2 cellular contexts compared by ENCODE assay signal in the genomic region with DNA sequence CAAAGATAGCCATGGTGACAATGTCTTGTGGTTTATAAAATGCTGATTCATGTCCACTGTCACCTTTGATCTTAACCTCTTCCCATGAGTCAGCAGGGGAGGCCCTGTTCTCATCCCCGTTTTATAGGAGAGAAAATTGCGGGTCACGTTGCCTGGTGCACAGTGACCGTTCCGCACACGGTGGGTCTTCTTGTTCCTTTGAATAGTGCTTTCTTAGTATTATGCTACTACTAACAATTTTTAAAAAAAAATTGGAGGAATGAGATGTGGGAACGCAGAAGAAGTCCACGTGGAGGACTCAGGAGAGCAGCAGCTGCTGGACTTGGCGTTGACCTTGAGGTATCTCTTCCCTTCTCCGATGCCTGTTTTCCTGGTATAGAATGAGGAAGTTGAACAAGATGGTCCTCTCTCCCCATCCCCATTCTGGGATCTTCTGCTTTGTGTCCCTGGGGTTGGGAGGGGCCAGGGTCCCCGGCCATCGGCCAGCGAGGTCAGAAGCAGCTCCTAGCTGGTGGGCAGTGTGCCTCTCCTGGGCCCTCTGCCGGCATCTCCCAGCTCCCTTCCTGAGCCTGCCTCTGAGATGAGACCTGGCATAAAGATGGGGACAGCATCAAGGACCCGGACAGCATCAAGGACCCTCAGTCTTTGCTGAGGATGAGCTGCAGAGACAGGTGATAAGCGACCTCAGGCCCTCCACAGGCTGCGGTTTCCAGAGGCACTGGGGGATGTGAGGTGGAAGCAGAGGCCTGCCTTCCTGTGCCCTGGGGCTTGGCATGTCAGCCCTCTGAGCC.
A peak's percentile ranks its signal among the peaks of the same experiment; 100 is the strongest.
TF ChIP-seq lines count a peak whose summit lies in the region.

No MANE protein-coding gene starts in this region.

TF ChIP-seq in IMR-90, 13 proteins besides CTCF, POLR2A, EP300 and RAD21:
- TF ChIP-seq SMC3 (IDR thresholded peaks at IDR 0.05; ENCODE audit: low read depth, low read length) = no peak
- TF ChIP-seq NFE2L2 (IDR thresholded peaks at IDR 0.05; ENCODE audit: low read depth, low read length) = peak; percentile 77
- no peak for TF ChIP-seq CHD1 (IDR thresholded peaks at IDR 0.05; ENCODE audit: low read depth, low read length)
- no peak for TF ChIP-seq BHLHE40 (IDR thresholded peaks at IDR 0.05; ENCODE audit: low read depth, low read length)
- 0 out of 2 replicates have a peak, but pooled peaks have one; percentile 30 for TF ChIP-seq FOS (IDR thresholded peaks at IDR 0.05; ENCODE audit: low read depth, low read length)
- TF ChIP-seq RFX5 (IDR thresholded peaks at IDR 0.05; ENCODE audit: low read depth, low read length) = no peak
- TF ChIP-seq, protein P1, sequence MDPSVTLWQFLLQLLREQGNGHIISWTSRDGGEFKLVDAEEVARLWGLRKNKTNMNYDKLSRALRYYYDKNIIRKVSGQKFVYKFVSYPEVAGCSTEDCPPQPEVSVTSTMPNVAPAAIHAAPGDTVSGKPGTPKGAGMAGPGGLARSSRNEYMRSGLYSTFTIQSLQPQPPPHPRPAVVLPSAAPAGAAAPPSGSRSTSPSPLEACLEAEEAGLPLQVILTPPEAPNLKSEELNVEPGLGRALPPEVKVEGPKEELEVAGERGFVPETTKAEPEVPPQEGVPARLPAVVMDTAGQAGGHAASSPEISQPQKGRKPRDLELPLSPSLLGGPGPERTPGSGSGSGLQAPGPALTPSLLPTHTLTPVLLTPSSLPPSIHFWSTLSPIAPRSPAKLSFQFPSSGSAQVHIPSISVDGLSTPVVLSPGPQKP (IDR thresholded peaks at IDR 0.05; ENCODE audit: borderline replicate concordance, low read depth, low read length) = no peak
- TF ChIP-seq, protein P2, sequence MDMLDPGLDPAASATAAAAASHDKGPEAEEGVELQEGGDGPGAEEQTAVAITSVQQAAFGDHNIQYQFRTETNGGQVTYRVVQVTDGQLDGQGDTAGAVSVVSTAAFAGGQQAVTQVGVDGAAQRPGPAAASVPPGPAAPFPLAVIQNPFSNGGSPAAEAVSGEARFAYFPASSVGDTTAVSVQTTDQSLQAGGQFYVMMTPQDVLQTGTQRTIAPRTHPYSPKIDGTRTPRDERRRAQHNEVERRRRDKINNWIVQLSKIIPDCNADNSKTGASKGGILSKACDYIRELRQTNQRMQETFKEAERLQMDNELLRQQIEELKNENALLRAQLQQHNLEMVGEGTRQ (IDR thresholded peaks at IDR 0.05; ENCODE audit: low read depth, low read length) = no peak
- TF ChIP-seq MAFK (IDR thresholded peaks at IDR 0.05; ENCODE audit: low read depth, low read length) = peak; percentile 77
- no peak for TF ChIP-seq MXI1 (IDR thresholded peaks at IDR 0.05; ENCODE audit: borderline replicate concordance, low read depth, low read length)

TF ChIP-seq in HepG2, 621 proteins besides CTCF, POLR2A, EP300 and RAD21 (continues in another document):
- TF ChIP-seq ZSCAN12 (CRISPR knock-in tag; IDR thresholded peaks at IDR 0.05) = no peak
- TF ChIP-seq, protein P3, sequence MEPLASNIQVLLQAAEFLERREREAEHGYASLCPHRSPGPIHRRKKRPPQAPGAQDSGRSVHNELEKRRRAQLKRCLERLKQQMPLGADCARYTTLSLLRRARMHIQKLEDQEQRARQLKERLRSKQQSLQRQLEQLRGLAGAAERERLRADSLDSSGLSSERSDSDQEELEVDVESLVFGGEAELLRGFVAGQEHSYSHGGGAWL (CRISPR knock-in tag; IDR thresholded peaks at IDR 0.05) = no peak
- peak; percentile 79 to 92 for TF ChIP-seq NR2F1 (CRISPR knock-in tag; IDR thresholded peaks at IDR 0.05)
- TF ChIP-seq, protein P4, sequence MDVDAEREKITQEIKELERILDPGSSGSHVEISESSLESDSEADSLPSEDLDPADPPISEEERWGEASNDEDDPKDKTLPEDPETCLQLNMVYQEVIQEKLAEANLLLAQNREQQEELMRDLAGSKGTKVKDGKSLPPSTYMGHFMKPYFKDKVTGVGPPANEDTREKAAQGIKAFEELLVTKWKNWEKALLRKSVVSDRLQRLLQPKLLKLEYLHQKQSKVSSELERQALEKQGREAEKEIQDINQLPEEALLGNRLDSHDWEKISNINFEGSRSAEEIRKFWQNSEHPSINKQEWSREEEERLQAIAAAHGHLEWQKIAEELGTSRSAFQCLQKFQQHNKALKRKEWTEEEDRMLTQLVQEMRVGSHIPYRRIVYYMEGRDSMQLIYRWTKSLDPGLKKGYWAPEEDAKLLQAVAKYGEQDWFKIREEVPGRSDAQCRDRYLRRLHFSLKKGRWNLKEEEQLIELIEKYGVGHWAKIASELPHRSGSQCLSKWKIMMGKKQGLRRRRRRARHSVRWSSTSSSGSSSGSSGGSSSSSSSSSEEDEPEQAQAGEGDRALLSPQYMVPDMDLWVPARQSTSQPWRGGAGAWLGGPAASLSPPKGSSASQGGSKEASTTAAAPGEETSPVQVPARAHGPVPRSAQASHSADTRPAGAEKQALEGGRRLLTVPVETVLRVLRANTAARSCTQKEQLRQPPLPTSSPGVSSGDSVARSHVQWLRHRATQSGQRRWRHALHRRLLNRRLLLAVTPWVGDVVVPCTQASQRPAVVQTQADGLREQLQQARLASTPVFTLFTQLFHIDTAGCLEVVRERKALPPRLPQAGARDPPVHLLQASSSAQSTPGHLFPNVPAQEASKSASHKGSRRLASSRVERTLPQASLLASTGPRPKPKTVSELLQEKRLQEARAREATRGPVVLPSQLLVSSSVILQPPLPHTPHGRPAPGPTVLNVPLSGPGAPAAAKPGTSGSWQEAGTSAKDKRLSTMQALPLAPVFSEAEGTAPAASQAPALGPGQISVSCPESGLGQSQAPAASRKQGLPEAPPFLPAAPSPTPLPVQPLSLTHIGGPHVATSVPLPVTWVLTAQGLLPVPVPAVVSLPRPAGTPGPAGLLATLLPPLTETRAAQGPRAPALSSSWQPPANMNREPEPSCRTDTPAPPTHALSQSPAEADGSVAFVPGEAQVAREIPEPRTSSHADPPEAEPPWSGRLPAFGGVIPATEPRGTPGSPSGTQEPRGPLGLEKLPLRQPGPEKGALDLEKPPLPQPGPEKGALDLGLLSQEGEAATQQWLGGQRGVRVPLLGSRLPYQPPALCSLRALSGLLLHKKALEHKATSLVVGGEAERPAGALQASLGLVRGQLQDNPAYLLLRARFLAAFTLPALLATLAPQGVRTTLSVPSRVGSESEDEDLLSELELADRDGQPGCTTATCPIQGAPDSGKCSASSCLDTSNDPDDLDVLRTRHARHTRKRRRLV (CRISPR knock-in tag; IDR thresholded peaks at IDR 0.05) = no peak
- 0 out of 2 replicates have a peak, but pooled peaks have one; percentile 27 for TF ChIP-seq ZSCAN9 (CRISPR knock-in tag; IDR thresholded peaks at IDR 0.05; ENCODE audit: borderline replicate concordance)
- 0 out of 2 replicates have a peak, but pooled peaks have one; percentile 47 for TF ChIP-seq TGIF2 (CRISPR knock-in tag; IDR thresholded peaks at IDR 0.05)
- TF ChIP-seq, protein P5, sequence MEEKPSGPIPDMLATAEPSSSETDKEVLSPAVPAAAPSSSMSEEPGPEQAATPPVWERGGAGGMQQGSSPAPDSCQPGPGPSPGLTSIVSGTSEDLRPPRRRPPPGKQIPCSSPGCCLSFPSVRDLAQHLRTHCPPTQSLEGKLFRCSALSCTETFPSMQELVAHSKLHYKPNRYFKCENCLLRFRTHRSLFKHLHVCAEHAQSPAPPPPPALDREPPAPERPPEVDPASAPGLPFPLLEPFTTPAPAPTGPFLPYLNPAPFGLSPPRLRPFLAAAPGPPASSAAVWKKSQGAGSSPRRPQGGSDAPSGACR (CRISPR knock-in tag; IDR thresholded peaks at IDR 0.05) = no peak
- TF ChIP-seq HNF4A (CRISPR knock-in tag; IDR thresholded peaks at IDR 0.05) = peak; percentile 68
- no peak for TF ChIP-seq ZNF34 (CRISPR knock-in tag; IDR thresholded peaks at IDR 0.05; ENCODE audit: borderline replicate concordance)
- TF ChIP-seq MAFF (IDR thresholded peaks at IDR 0.05; ENCODE audit: low read depth, low read length) = peak; percentile 97
- TF ChIP-seq, protein P6, sequence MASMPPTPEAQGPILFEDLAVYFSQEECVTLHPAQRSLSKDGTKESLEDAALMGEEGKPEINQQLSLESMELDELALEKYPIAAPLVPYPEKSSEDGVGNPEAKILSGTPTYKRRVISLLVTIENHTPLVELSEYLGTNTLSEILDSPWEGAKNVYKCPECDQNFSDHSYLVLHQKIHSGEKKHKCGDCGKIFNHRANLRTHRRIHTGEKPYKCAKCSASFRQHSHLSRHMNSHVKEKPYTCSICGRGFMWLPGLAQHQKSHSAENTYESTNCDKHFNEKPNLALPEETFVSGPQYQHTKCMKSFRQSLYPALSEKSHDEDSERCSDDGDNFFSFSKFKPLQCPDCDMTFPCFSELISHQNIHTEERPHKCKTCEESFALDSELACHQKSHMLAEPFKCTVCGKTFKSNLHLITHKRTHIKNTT (CRISPR knock-in tag; IDR thresholded peaks at IDR 0.05) = no peak
- TF ChIP-seq, protein P7, sequence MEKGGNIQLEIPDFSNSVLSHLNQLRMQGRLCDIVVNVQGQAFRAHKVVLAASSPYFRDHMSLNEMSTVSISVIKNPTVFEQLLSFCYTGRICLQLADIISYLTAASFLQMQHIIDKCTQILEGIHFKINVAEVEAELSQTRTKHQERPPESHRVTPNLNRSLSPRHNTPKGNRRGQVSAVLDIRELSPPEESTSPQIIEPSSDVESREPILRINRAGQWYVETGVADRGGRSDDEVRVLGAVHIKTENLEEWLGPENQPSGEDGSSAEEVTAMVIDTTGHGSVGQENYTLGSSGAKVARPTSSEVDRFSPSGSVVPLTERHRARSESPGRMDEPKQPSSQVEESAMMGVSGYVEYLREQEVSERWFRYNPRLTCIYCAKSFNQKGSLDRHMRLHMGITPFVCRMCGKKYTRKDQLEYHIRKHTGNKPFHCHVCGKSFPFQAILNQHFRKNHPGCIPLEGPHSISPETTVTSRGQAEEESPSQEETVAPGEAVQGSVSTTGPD (CRISPR knock-in tag; IDR thresholded peaks at IDR 0.05) = no peak
- no peak for TF ChIP-seq RFX3 (CRISPR knock-in tag; IDR thresholded peaks at IDR 0.05)
- TF ChIP-seq, protein P8, sequence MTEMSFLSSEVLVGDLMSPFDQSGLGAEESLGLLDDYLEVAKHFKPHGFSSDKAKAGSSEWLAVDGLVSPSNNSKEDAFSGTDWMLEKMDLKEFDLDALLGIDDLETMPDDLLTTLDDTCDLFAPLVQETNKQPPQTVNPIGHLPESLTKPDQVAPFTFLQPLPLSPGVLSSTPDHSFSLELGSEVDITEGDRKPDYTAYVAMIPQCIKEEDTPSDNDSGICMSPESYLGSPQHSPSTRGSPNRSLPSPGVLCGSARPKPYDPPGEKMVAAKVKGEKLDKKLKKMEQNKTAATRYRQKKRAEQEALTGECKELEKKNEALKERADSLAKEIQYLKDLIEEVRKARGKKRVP (CRISPR knock-in tag; IDR thresholded peaks at IDR 0.05) = 0 out of 4 replicates have a peak, but pooled peaks of 1 of the 2 experiments have one; percentile 12
- peak; percentile 94 to 99 for TF ChIP-seq MAFK (conservative IDR thresholded peaks at IDR 0.05 in 1 of 2, IDR thresholded peaks at IDR 0.05 in 1 of 2; ENCODE audit: low read length in 2 of 2)
- TF ChIP-seq, protein P9, sequence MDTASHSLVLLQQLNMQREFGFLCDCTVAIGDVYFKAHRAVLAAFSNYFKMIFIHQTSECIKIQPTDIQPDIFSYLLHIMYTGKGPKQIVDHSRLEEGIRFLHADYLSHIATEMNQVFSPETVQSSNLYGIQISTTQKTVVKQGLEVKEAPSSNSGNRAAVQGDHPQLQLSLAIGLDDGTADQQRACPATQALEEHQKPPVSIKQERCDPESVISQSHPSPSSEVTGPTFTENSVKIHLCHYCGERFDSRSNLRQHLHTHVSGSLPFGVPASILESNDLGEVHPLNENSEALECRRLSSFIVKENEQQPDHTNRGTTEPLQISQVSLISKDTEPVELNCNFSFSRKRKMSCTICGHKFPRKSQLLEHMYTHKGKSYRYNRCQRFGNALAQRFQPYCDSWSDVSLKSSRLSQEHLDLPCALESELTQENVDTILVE (CRISPR knock-in tag; IDR thresholded peaks at IDR 0.05) = 0 out of 2 replicates have a peak, but pooled peaks have one; percentile 14
- no peak for TF ChIP-seq REL (CRISPR knock-in tag; conservative IDR thresholded peaks at IDR 0.05)
- TF ChIP-seq NR2F6 (IDR thresholded peaks at IDR 0.05) = peak; percentile 94
- TF ChIP-seq NR2F6 (CRISPR knock-in tag; IDR thresholded peaks at IDR 0.05) = peak; percentile 92
- TF ChIP-seq, protein P10, sequence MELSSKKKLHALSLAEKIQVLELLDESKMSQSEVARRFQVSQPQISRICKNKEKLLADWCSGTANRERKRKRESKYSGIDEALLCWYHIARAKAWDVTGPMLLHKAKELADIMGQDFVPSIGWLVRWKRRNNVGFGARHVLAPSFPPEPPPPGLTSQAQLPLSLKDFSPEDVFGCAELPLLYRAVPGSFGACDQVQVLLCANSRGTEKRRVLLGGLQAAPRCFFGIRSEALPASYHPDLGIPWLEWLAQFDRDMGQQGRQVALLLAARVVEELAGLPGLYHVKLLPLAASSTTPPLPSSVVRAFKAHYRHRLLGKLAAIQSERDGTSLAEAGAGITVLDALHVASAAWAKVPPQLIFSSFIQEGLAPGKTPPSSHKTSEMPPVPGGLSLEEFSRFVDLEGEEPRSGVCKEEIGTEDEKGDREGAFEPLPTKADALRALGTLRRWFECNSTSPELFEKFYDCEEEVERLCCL (CRISPR knock-in tag; IDR thresholded peaks at IDR 0.05; ENCODE audit: borderline replicate concordance) = no peak
- no peak for TF ChIP-seq ZC3H4 (CRISPR knock-in tag; IDR thresholded peaks at IDR 0.05; ENCODE audit: borderline replicate concordance)
- peak; percentile 16 for TF ChIP-seq RARA (CRISPR knock-in tag; IDR thresholded peaks at IDR 0.05)
- no peak for TF ChIP-seq SYNCRIP (IDR thresholded peaks at IDR 0.05; ENCODE audit: insufficient read depth, low read depth, low read length)
- peak; percentile 81 for TF ChIP-seq HNF4G (IDR thresholded peaks at IDR 0.05; ENCODE audit: borderline replicate concordance, low read depth, low read length)
- TF ChIP-seq HNF4G (CRISPR knock-in tag; IDR thresholded peaks at IDR 0.05; ENCODE audit: borderline replicate concordance, low read depth) = peak; percentile 38; the same call in 1 of the 2 replicates
- peak; percentile 59; the same call in 1 of the 2 replicates for TF ChIP-seq GATAD2A (CRISPR knock-in tag; IDR thresholded peaks at IDR 0.05)
- TF ChIP-seq SP1 (IDR thresholded peaks at IDR 0.05) = no peak
- TF ChIP-seq SP1 (CRISPR knock-in tag; IDR thresholded peaks at IDR 0.05) = no peak
- TF ChIP-seq ESRRA (CRISPR knock-in tag; IDR thresholded peaks at IDR 0.05; ENCODE audit: low read depth) = peak; percentile 39; the same call in 1 of the 2 replicates
- no peak for TF ChIP-seq PPARG (CRISPR knock-in tag; conservative IDR thresholded peaks at IDR 0.05)
- TF ChIP-seq GABPB1 (CRISPR knock-in tag; IDR thresholded peaks at IDR 0.05) = peak; percentile 7; the same call in 1 of the 2 replicates
- TF ChIP-seq ZNF207 (IDR thresholded peaks at IDR 0.05; ENCODE audit: borderline replicate concordance) = no peak
- TF ChIP-seq, protein P11, sequence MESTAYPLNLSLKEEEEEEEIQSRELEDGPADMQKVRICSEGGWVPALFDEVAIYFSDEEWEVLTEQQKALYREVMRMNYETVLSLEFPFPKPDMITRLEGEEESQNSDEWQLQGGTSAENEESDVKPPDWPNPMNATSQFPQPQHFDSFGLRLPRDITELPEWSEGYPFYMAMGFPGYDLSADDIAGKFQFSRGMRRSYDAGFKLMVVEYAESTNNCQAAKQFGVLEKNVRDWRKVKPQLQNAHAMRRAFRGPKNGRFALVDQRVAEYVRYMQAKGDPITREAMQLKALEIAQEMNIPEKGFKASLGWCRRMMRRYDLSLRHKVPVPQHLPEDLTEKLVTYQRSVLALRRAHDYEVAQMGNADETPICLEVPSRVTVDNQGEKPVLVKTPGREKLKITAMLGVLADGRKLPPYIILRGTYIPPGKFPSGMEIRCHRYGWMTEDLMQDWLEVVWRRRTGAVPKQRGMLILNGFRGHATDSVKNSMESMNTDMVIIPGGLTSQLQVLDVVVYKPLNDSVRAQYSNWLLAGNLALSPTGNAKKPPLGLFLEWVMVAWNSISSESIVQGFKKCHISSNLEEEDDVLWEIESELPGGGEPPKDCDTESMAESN (CRISPR knock-in tag; conservative IDR thresholded peaks at IDR 0.05) = no peak
- TF ChIP-seq ZNF501 (CRISPR knock-in tag; IDR thresholded peaks at IDR 0.05) = no peak
- TF ChIP-seq TCF7 (IDR thresholded peaks at IDR 0.05; ENCODE audit: low read depth) = peak; percentile 20; the same call in 1 of the 2 replicates
